9 cellular contexts compared by ENCODE assay signal in the genomic region with DNA sequence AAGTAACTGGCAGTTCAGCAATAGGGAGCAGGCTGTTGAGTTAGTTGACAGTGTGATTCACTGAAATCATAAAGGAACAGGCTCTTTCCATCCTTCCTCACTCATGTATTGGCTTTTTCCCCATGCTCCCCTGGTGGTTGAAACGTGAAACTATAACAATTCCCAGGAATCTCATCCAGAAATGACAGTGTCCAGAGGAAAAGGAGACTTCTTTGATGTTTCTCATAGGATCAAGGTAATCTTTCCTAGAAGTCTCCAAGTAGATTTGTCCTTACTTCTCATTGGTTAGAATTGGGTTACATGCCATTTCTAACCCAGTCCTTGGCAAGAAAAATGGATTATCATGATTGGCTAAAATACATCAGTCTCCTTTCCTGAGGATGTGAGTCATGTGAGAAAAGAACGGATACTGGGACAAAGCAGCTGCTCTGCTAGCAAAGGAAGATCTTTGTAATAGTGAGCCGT. TPM values are rescaled to one million over a fixed set of nuclear protein-coding genes. Genes with fewer than 3 reads are reported as not detected.
DNase-seq lines count a peak whose midpoint lies in the region; ATAC-seq, FAIRE-seq and TF ChIP-seq lines count a peak whose summit lies in the region.
"Had no signal": no experiment of that assay in that cellular context is flagged by ENCODE, and none has a peak within 500 bp of the region (broad histone marks: within the 10 kb centered on the region; RNA-seq: fewer than 3 reads in every experiment).

No MANE protein-coding gene starts in this region.

- WGBS in GM12878 (ENCODE audit: insufficient coverage, insufficient replicate concordance, low lambda C conversion rate, missing lambda C conversion rate): 76% methylated on average over 3 of the region's 3 CpGs

- H2AFZ ChIP-seq in GM12878 (ENCODE audit: control insufficient read depth, low read depth, low read length): no peak overlapping the region

- TF ChIP-seq CTCF in GM12878 (IDR thresholded peaks at IDR 0.05 in 2 of 3, conservative IDR thresholded peaks at IDR 0.05 in 1 of 3; ENCODE audit: control insufficient read depth in 2 of 3, extremely low read depth in 1 of 3, insufficient read depth in 1 of 3, low read depth in 3 of 3, low read length in 3 of 3): no peak
- TF ChIP-seq CTCF in kidney (IDR thresholded peaks at IDR 0.05; ENCODE audit: borderline replicate concordance, extremely low read depth, insufficient read depth): peak; percentile 16
- peak in 2 of 3 experiments; percentile 15 to 32 for TF ChIP-seq CTCF in vagina (IDR thresholded peaks at IDR 0.05)

- no peak overlapping the region for H3K27ac Mint-ChIP-seq in activated CD4-positive, alpha-beta T cell treated with anti-CD3 and anti-CD28 coated beads, Interleukin-2, amount 10 ng/mL, durations not matched to agents 24 days and 14 days

- H3K9me3 ChIP-seq in GM12878 (replicated peaks; ENCODE audit: control insufficient read depth, insufficient read depth, low read length) (no peaks in the 10 kb centered on the region), kidney (ENCODE audit: control insufficient read depth in 1 of 2, low read length in 2 of 2) (no peaks in the 10 kb centered on the region), vagina (no peaks in the 10 kb centered on the region)

- DNase-seq in Right ventricle myocardium superior (no peak), Right ventricle myocardium inferior (ENCODE audit: missing footprints) (no peak), GM12878 (ENCODE audit: low read depth, low spot score) (no peak), kidney (no peak), vagina (ENCODE audit: extremely low spot score in 2 of 2) (no peak), hypothalamus (lab: John Stamatoyannopoulos, UW) (no peak)
- DNase-seq in activated CD4-positive, alpha-beta T cell treated with anti-CD3 and anti-CD28 coated beads, Interleukin-2, amount 10 ng/mL, durations not matched to agents 24 days and 14 days: no peak
- no peak for DNase-seq in activated CD4-positive, alpha-beta T cell treated with anti-CD3 and anti-CD28 coated beads for 48 hours
- DNase-seq: DMS153 had no signal

- SMC1A ChIA-PET in GM12878 (lab: Charles Lee; ENCODE audit: uncharacterized antibody, unreplicated experiment): interaction anchor here (0.7 kb wide), 1 partner anchor 15 kb away, joined by 3 read pairs; no protein-coding TSS in a partner anchor

- FAIRE-seq in GM12878 (lab: Jason Lieb, UNC) (no peak), kidney (lab: Jason Lieb, UNC) (no peak)

- H3K4me1 ChIP-seq in GM12878 (ENCODE audit: control insufficient read depth, insufficient read depth, low read length) (no peaks in the 10 kb centered on the region), kidney (ENCODE audit: control insufficient read depth in 1 of 2, insufficient read depth in 1 of 2, low read depth in 1 of 2, low read length in 2 of 2) (peaks cover 0 to 2% of the 10 kb centered on the region in 2 donors), vagina (peaks cover 7% of the 10 kb centered on the region)

- TF ChIP-seq EP300 in GM12878 (IDR thresholded peaks at IDR 0.05; ENCODE audit: borderline replicate concordance in 1 of 2, control insufficient read depth in 1 of 2, low read depth in 2 of 2, low read length in 2 of 2): no peak

- TSS peak; percentile 12 for BruUV-seq in GM12878 (replicated peaks; lab: Mats Ljungman, UMichigan)

- no peak for TF ChIP-seq RAD21 in GM12878 (IDR thresholded peaks at IDR 0.05; ENCODE audit: insufficient read depth, low read depth, low read length)

- no peak overlapping the region for H3K4me2 ChIP-seq in GM12878 (ENCODE audit: control insufficient read depth, insufficient read depth)

- H3K27me3 Mint-ChIP-seq in activated CD4-positive, alpha-beta T cell treated with anti-CD3 and anti-CD28 coated beads, Interleukin-2, amount 10 ng/mL, durations not matched to agents 24 days and 14 days: no peaks in the 10 kb centered on the region

- intact Hi-C loops in Right ventricle myocardium superior (cut with DNase I): no loop called here
- intact Hi-C loops in Right ventricle myocardium inferior (cut with DNase I): no loop called here
- intact Hi-C loops in GM12878 (cut with micrococcal nuclease; ENCODE audit: unreplicated experiment): no loop called here
- intact Hi-C loops in kidney (cut with DNase I): no loop called here
- intact Hi-C loops in vagina (cut with DNase I): no loop called here
- intact Hi-C loops in activated CD4-positive, alpha-beta T cell treated with anti-CD3 and anti-CD28 coated beads, Interleukin-2, amount 10 ng/mL, durations not matched to agents 24 days and 14 days (cut with micrococcal nuclease): no loop called here

- H3K36me3 Mint-ChIP-seq in activated CD4-positive, alpha-beta T cell treated with anti-CD3 and anti-CD28 coated beads, Interleukin-2, amount 10 ng/mL, durations not matched to agents 24 days and 14 days (ENCODE audit: low read depth): peaks cover 43% of the 10 kb centered on the region

- H3K9me3 Mint-ChIP-seq in activated CD4-positive, alpha-beta T cell treated with anti-CD3 and anti-CD28 coated beads, Interleukin-2, amount 10 ng/mL, durations not matched to agents 24 days and 14 days: no peaks in the 10 kb centered on the region

- ATAC-seq in Right ventricle myocardium superior (ENCODE audit: poor library complexity): peak; percentile 44
- no peak for ATAC-seq in Right ventricle myocardium inferior
- no peak for ATAC-seq in GM12878

- CTCF ChIA-PET in GM12878 (lab: Yijun Ruan, JAX): interaction anchor here (0.6 to 1.1 kb wide), 2 partner anchors 17 to 133 kb away, joined by 3 to 5 read pairs; no protein-coding TSS in a partner anchor

- H3K9ac ChIP-seq in GM12878 (ENCODE audit: control insufficient read depth, insufficient read depth, low read length) (no peak overlapping the region), kidney (ENCODE audit: low read length in 2 of 2) (no peak overlapping the region)

- no peaks in the 10 kb centered on the region for H3K79me2 ChIP-seq in GM12878 (ENCODE audit: control insufficient read depth, insufficient read depth, low read length)

- TF ChIP-seq POLR2A in GM12878 (IDR thresholded peaks at IDR 0.05; ENCODE audit: low read depth, low read length) (no peak), vagina (IDR thresholded peaks at IDR 0.05) (no peak)

- RAD21 ChIA-PET in GM12878 (lab: Charles Lee; ENCODE audit: unreplicated experiment): interaction anchor here (1.1 to 1.2 kb wide), 2 partner anchors 10 to 504 kb away, joined by 3 read pairs; no protein-coding TSS in a partner anchor

- H3K36me3 ChIP-seq in GM12878 (ENCODE audit: control insufficient read depth in 2 of 2, insufficient read depth in 2 of 2, low read length in 1 of 2) (peaks cover 0 to 3% of the 10 kb centered on the region in 2 experiments; a peak in 2 of 4 replicates), kidney (ENCODE audit: control insufficient read depth in 1 of 2, insufficient read depth in 2 of 2, low read length in 2 of 2) (peaks cover 0 to 2% of the 10 kb centered on the region in 2 donors), vagina (peaks cover 0 to 21% of the 10 kb centered on the region in 2 donors)

- no peak overlapping the region for H3K27ac ChIP-seq in GM12878 (ENCODE audit: control insufficient read depth, insufficient read depth)
- H3K27ac ChIP-seq in kidney (ENCODE audit: low read depth in 2 of 2, low read length in 2 of 2): no peak overlapping the region
- H3K27ac ChIP-seq in vagina: no peak overlapping the region

- no peaks in the 10 kb centered on the region for H4K20me1 ChIP-seq in GM12878 (ENCODE audit: control insufficient read depth, insufficient read depth)

- in situ Hi-C loops in GM12878 (cut with MboI): no loop called here

- POLR2A ChIA-PET in GM12878 (lab: Charles Lee): no interaction called here

- H3K4me3 Mint-ChIP-seq in activated CD4-positive, alpha-beta T cell treated with anti-CD3 and anti-CD28 coated beads, Interleukin-2, amount 10 ng/mL, durations not matched to agents 24 days and 14 days: no peak overlapping the region

- H3K27me3 ChIP-seq in GM12878 (replicated peaks in 1 of 2; ENCODE audit: control insufficient read depth in 2 of 2, insufficient read depth in 2 of 2, low read length in 1 of 2) (no peaks in the 10 kb centered on the region), vagina (no peaks in the 10 kb centered on the region)

- H3K4me3 ChIP-seq in GM12878 (no peak overlapping the region), kidney (ENCODE audit: low read length in 2 of 2) (no peak overlapping the region), vagina (no peak overlapping the region)

- peaks cover 7% of the 10 kb centered on the region for H3K4me1 Mint-ChIP-seq in activated CD4-positive, alpha-beta T cell treated with anti-CD3 and anti-CD28 coated beads, Interleukin-2, amount 10 ng/mL, durations not matched to agents 24 days and 14 days

RNA-seq across cellular contexts. Expression of a gene that starts 14.4 kb away (rescaled TPM):
- total RNA-seq in Right ventricle myocardium superior (19.0 TPM), Right ventricle myocardium inferior (18.9 TPM), GM12878 (2014; rRNA removed) (25.1 and 28.4 TPM in 2 replicates), GM12878 (2014; rRNA removed; fragmentation: Illumina TruSeq; extraction: Trizol) (18.5 and 19.2 TPM in 2 replicates), GM12878 (2021) (18.4 and 21.2 TPM in 2 replicates), kidney (47.7 TPM), vagina (99.7 TPM)
- 60.1 and 66.5 TPM in 2 replicates for total RNA-seq in GM12878 (2013; cell fraction: nucleolus; rRNA removed)
- polyA plus RNA-seq in GM12878 (2011; ENCODE audit: low read depth): 9.5 TPM
- polyA plus RNA-seq in GM12878 (2011; rRNA removed) (5.3 and 8.9 TPM in 2 replicates), GM12878 (2014; fragmentation: Illumina TruSeq; extraction: Trizol) (21.0 and 26.5 TPM in 2 replicates), GM12878 (2014; fragmentation: Nextera tagmentation; extraction: Ambion mirVana) (10 to 100 TPM in 1 of 2 experiments, 1 to 10 TPM in 1; 8.3 to 12.3 TPM), GM12878 (2014; rRNA removed) (10.8 and 14.0 TPM in 2 replicates), GM12878 (2016; fragmentation: Nextera tagmentation; extraction: Ambion mirVana) (10 to 100 TPM; 26.7 to 29.8 TPM), kidney (ENCODE audit: insufficient read depth, low read depth, low replicate concordance) (42.0 TPM)
- 4.7 and 4.9 TPM in 2 replicates for polyA plus RNA-seq in GM12878 (2011; cell fraction: cytosol; rRNA removed)
- 8.9 and 16.3 TPM in 2 replicates for polyA plus RNA-seq in GM12878 (2011; cell fraction: nucleus; rRNA removed)
- polyA plus RNA-seq in GM12878 (2012): 13.1 and 15.1 TPM in 2 replicates
- 7.2 and 7.7 TPM in 2 replicates for polyA minus RNA-seq in GM12878 (2011; rRNA and poly(A)+ RNA removed)
- polyA minus RNA-seq in GM12878 (2011; cell fraction: cytosol; rRNA and poly(A)+ RNA removed): 2.9 and 7.0 TPM in 2 replicates
- polyA minus RNA-seq in GM12878 (2011; cell fraction: nucleus; rRNA and poly(A)+ RNA removed): 14.1 and 33.3 TPM in 2 replicates
- total RNA-seq in activated CD4-positive, alpha-beta T cell treated with anti-CD3 and anti-CD28 coated beads, Interleukin-2, amount 10 ng/mL, durations not matched to agents 24 days and 14 days: 35.3 and 38.9 TPM in 2 replicates

RNA-seq across cellular contexts. Expression of a gene that starts 14.5 kb away (rescaled TPM):
- 21.0 TPM for total RNA-seq in Right ventricle myocardium superior
- total RNA-seq in Right ventricle myocardium inferior: 24.8 TPM
- 1.5 and 3.7 TPM in 2 replicates for total RNA-seq in GM12878 (2013; cell fraction: nucleolus; rRNA removed)
- total RNA-seq in GM12878 (2014; rRNA removed): 10.5 and 10.8 TPM in 2 replicates
- 5.9 and 7.1 TPM in 2 replicates for total RNA-seq in GM12878 (2014; rRNA removed; fragmentation: Illumina TruSeq; extraction: Trizol)
- 8.2 and 8.6 TPM in 2 replicates for total RNA-seq in GM12878 (2021)
- 9.2 TPM for polyA plus RNA-seq in GM12878 (2011; ENCODE audit: low read depth)
- 9.8 and 10.7 TPM in 2 replicates for polyA plus RNA-seq in GM12878 (2011; rRNA removed)
- polyA plus RNA-seq in GM12878 (2011; cell fraction: cytosol; rRNA removed): 9.8 and 11.7 TPM in 2 replicates
- polyA plus RNA-seq in GM12878 (2011; cell fraction: nucleus; rRNA removed): 4.5 and 6.3 TPM in 2 replicates
- 3.6 and 7.4 TPM in 2 replicates for polyA plus RNA-seq in GM12878 (2012)
- polyA plus RNA-seq in GM12878 (2014; fragmentation: Illumina TruSeq; extraction: Trizol): 7.0 and 11.2 TPM in 2 replicates
- 1 to 10 TPM; 7.2 to 9.2 TPM for polyA plus RNA-seq in GM12878 (2014; fragmentation: Nextera tagmentation; extraction: Ambion mirVana)
- 14.6 and 17.9 TPM in 2 replicates for polyA plus RNA-seq in GM12878 (2014; rRNA removed)
- polyA plus RNA-seq in GM12878 (2016; fragmentation: Nextera tagmentation; extraction: Ambion mirVana): 10 to 100 TPM; 25.8 to 26.6 TPM
- polyA minus RNA-seq in GM12878 (2011; rRNA and poly(A)+ RNA removed): 2.6 and 3.7 TPM in 2 replicates
- polyA minus RNA-seq in GM12878 (2011; cell fraction: cytosol; rRNA and poly(A)+ RNA removed): 2.5 TPM in 1 of 2 replicates, not detected in the other
- polyA minus RNA-seq in GM12878 (2011; cell fraction: nucleus; rRNA and poly(A)+ RNA removed): 0.86 and 0.97 TPM in 2 replicates
- total RNA-seq in kidney: 21.0 TPM
- 66.7 TPM for polyA plus RNA-seq in kidney (ENCODE audit: insufficient read depth, low read depth, low replicate concordance)
- 18.9 TPM for total RNA-seq in vagina
- total RNA-seq in activated CD4-positive, alpha-beta T cell treated with anti-CD3 and anti-CD28 coated beads, Interleukin-2, amount 10 ng/mL, durations not matched to agents 24 days and 14 days: 10.1 and 11.0 TPM in 2 replicates

Comparison
In these comparisons a context has a peak if more than half of its experiments do, and no peak if none do; other contexts are left out.
1. CTCF ChIP-seq: peak in kidney (single experiment) and vagina (2 of 3); none in GM12878 (0 of 3).